ENCODE assay signal across 2 cellular contexts in genomic region chr15:80199869-80200268, GRCh38.
TF ChIP-seq lines count a peak whose summit lies in the region.

No MANE protein-coding gene starts in this region.

TF ChIP-seq in K562, 482 proteins besides CTCF, POLR2A, EP300 and RAD21:
- TF ChIP-seq BRD9 (IDR thresholded peaks at IDR 0.05; ENCODE audit: low read depth, partially characterized antibody) (no peak), TEAD1 (CRISPR knock-in tag; IDR thresholded peaks at IDR 0.05) (no peak), XRCC4 (IDR thresholded peaks at IDR 0.05; ENCODE audit: extremely low read depth, insufficient read depth, insufficient read length) (no peak), NCOA1 (IDR thresholded peaks at IDR 0.05; ENCODE audit: low read depth) (no peak), ARNT (IDR thresholded peaks at IDR 0.05) (no peak), HDGF (IDR thresholded peaks at IDR 0.05) (no peak), ZNF316 (IDR thresholded peaks at IDR 0.05) (peak; percentile 53), HMGN3 (IDR thresholded peaks at IDR 0.05; ENCODE audit: borderline replicate concordance, extremely low read depth, insufficient read length, low read depth, low read length) (no peak)
TF ChIP-seq in K562: peak in this region for 1.

TF ChIP-seq in H1, 55 proteins besides CTCF, POLR2A, EP300 and RAD21:
- TF ChIP-seq CREB1 (IDR thresholded peaks at IDR 0.05) (no peak), NRF1 (IDR thresholded peaks at IDR 0.05; ENCODE audit: low read depth, low read length) (no peak), JUND (IDR thresholded peaks at IDR 0.05; ENCODE audit: low read length) (no peak), MAFK (IDR thresholded peaks at IDR 0.05; ENCODE audit: low read depth, low read length) (no peak), BCL11A (IDR thresholded peaks at IDR 0.05; ENCODE audit: low read depth in 2 of 2, low read length in 2 of 2) (no peak), CEBPB (IDR thresholded peaks at IDR 0.05; ENCODE audit: low read depth, low read length) (no peak), HDAC2 (IDR thresholded peaks at IDR 0.05; ENCODE audit: borderline replicate concordance in 1 of 2, low read depth in 2 of 2, low read length in 2 of 2) (no peak)
